Comparison of ENCODE assay signal across 11 cellular contexts in the genomic region with DNA sequence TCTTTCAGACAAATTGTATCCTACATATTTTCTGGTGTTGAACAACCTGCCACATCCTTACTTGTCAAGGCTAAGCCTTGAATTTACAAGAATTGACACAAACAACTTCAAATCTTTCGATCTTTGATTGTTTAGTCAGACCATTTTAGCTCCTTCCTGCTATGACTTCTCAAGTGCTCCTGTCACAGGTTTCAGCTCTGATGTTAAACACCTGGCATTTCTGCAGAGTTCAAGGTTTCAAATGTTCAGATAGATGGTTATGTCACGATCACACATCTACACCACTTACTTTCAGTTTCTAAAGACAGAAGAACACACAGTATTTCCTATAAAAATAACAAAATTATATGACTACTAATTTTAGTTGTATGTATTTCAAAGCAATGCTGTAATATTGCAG.
DNase-seq lines count a peak whose midpoint lies in the region; ATAC-seq and TF ChIP-seq lines count a peak whose summit lies in the region.
"Had no signal": no experiment of that assay in that cellular context is flagged by ENCODE, and none has a peak within 500 bp of the region (broad histone marks: within the 10 kb centered on the region; RNA-seq: fewer than 3 reads in every experiment).

No MANE protein-coding gene starts in this region.

- no peaks in the 10 kb centered on the region for H3K27me3 Mint-ChIP-seq in CD14-positive monocyte (ENCODE audit: low read depth in 3 of 3)
- H3K27me3 Mint-ChIP-seq: activated naive CD4-positive, alpha-beta T cell treated with anti-CD3 and anti-CD28 coated beads, Interleukin-2, amount 50 U/mL, for 24 hours had no signal

- DNase-seq in GM12864 (ENCODE audit: low read depth) (peak; percentile 40), fibroblast of peridontal ligament (ENCODE audit: extremely low read depth) (peak; percentile 15), OCI-M2 (lab: John Stamatoyannopoulos, UW; ENCODE audit: unreplicated experiment) (no peak), D341Med (ENCODE audit: low spot score) (no peak), CD14-positive monocyte (ENCODE audit: low spot score) (no peak), NCI-H1105 treated with DMSO at 0.1 percent for 48 hours (lab: John Stamatoyannopoulos, UW) (no peak)
- DNase-seq: esophagus squamous epithelium, NCI-H2171 had no signal

- no peak overlapping the region for H3K4me3 ChIP-seq in GM12864 (ENCODE audit: low read depth, low read length)

- no peak overlapping the region for H3K27ac Mint-ChIP-seq in CD14-positive monocyte
- H3K27ac Mint-ChIP-seq: activated naive CD4-positive, alpha-beta T cell treated with anti-CD3 and anti-CD28 coated beads, Interleukin-2, amount 50 U/mL, for 24 hours had no signal

- TF ChIP-seq CTCF in GM12864 (IDR thresholded peaks at IDR 0.05; ENCODE audit: low read depth, low read length, missing control alignments): no peak
- no peak for TF ChIP-seq CTCF in CD14-positive monocyte (IDR thresholded peaks at IDR 0.05)

- no peak overlapping the region for H3K4me3 Mint-ChIP-seq in CD14-positive monocyte
- H3K4me3 Mint-ChIP-seq: activated naive CD4-positive, alpha-beta T cell treated with anti-CD3 and anti-CD28 coated beads, Interleukin-2, amount 50 U/mL, for 24 hours had no signal

- no peaks in the 10 kb centered on the region for H3K36me3 Mint-ChIP-seq in CD14-positive monocyte
- H3K36me3 Mint-ChIP-seq: activated naive CD4-positive, alpha-beta T cell treated with anti-CD3 and anti-CD28 coated beads, Interleukin-2, amount 50 U/mL, for 24 hours had no signal

- ATAC-seq in GM19452 (IDR thresholded peaks at IDR 0.05; ENCODE audit: unreplicated experiment) (peak; percentile 85), HG03135 (IDR thresholded peaks at IDR 0.05; ENCODE audit: unreplicated experiment) (peak; percentile 67)

- H3K4me1 Mint-ChIP-seq in CD14-positive monocyte: no peaks in the 10 kb centered on the region
- H3K4me1 Mint-ChIP-seq: activated naive CD4-positive, alpha-beta T cell treated with anti-CD3 and anti-CD28 coated beads, Interleukin-2, amount 50 U/mL, for 24 hours had no signal

- intact Hi-C loops in CD14-positive monocyte (cut with micrococcal nuclease): no loop called here

- H3K9me3 Mint-ChIP-seq in CD14-positive monocyte: peaks cover 0 to 8% (median 2%) of the 10 kb centered on the region in 7 donors
- H3K9me3 Mint-ChIP-seq: activated naive CD4-positive, alpha-beta T cell treated with anti-CD3 and anti-CD28 coated beads, Interleukin-2, amount 50 U/mL, for 24 hours had no signal

Comparison
In these comparisons a context has a peak if more than half of its experiments do, and no peak if none do; other contexts are left out.
1. DNase-seq: peak in GM12864 (single experiment) and fibroblast of peridontal ligament (single experiment); none in OCI-M2 (single experiment), D341Med (single experiment), CD14-positive monocyte (single experiment) and NCI-H1105 treated with DMSO at 0.1 percent for 48 hours (single experiment).